In the genomic region with DNA sequence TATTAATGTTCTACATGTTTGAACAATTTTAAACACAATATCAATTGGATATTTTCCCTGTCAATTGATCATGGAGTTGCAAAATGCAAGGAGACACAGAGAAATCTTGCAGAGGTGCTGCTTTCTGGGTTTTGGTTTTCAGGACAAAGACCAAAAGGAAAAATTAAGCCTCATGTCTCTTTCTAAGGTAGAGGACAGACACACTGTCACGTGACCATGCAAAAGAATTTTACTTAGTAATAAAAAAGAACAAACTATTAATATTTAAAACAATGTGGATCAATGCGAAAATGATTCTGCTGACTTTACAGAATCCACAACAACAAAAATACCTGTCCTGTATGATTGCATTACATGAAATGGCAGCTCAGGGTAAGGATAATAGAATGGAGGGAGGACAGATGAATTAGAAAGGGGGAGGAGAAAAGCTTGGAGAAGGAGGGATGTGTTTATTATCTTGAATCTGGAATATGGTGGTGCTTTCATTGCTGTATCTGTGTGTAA, we compare ENCODE assay signal across 29 cellular contexts.
"Had no signal": no experiment of that assay in that cellular context is flagged by ENCODE, and none has a peak within 500 bp of the region (broad histone marks: within the 10 kb centered on the region; RNA-seq: fewer than 3 reads in every experiment).

No MANE protein-coding gene starts in this region.

- FAIRE-seq: urothelium cell line had no signal

- H3K4me3 ChIP-seq: stomach, suprapubic skin, testis, thoracic aorta, thyroid gland, tibial artery, tibial nerve, transverse colon, upper lobe of left lung, upper lobe of right lung, uterus, vagina had no signal

- H3K36me3 Mint-ChIP-seq: stimulated activated effector memory CD8-positive, alpha-beta T cell treated with anti-CD3 and anti-CD28 coated beads, Interleukin-12 subunit alpha, Interleukin-12 subunit beta, amount 100 ng/mL, for 72 hours; stimulated activated memory B cell treated with anti-CD40 and anti-IgM and Interleukin-4, amounts not matched to agents 10 μg/mL and 1 μg/mL and 100 μg/mL, for 72 hours; stimulated activated naive B cell treated with anti-CD40 and anti-IgM and Interleukin-4, amounts not matched to agents 10 μg/mL and 1 μg/mL and 100 μg/mL, for 72 hours; type B pancreatic cell had no signal

- H3K27me3 ChIP-seq: stomach, suprapubic skin, testis, thyroid gland, tibial artery, tibial nerve, transverse colon, upper lobe of left lung, upper lobe of right lung, uterus, vagina had no signal

- H3K27me3 Mint-ChIP-seq: stimulated activated memory B cell treated with anti-CD40 and anti-IgM and Interleukin-4, amounts not matched to agents 10 μg/mL and 1 μg/mL and 100 μg/mL, for 72 hours; stimulated activated naive B cell treated with anti-CD40 and anti-IgM and Interleukin-4, amounts not matched to agents 10 μg/mL and 1 μg/mL and 100 μg/mL, for 72 hours; stimulated activated naive CD8-positive, alpha-beta T cell treated with anti-CD3 and anti-CD28 coated beads, Interleukin-15, amount 100 ng/mL, for 72 hours; stimulated activated naive CD8-positive, alpha-beta T cell treated with anti-CD3 and anti-CD28 coated beads, Interleukin-15, Interleukin-2, amounts not matched to agents 100 ng/mL and 50 ng/mL, for 24 hours; type B pancreatic cell had no signal

- H3K4me3 Mint-ChIP-seq: stimulated activated effector memory CD8-positive, alpha-beta T cell treated with anti-CD3 and anti-CD28 coated beads, Interleukin-12 subunit alpha, Interleukin-12 subunit beta, amount 100 ng/mL, for 72 hours; stimulated activated memory B cell treated with anti-CD40 and anti-IgM and Interleukin-4, amounts not matched to agents 10 μg/mL and 1 μg/mL and 100 μg/mL, for 72 hours; stimulated activated naive B cell treated with anti-CD40 and anti-IgM and Interleukin-4, amounts not matched to agents 10 μg/mL and 1 μg/mL and 100 μg/mL, for 72 hours; stimulated activated naive CD8-positive, alpha-beta T cell treated with anti-CD3 and anti-CD28 coated beads, Interleukin-15, amount 100 ng/mL, for 72 hours; stimulated activated naive CD8-positive, alpha-beta T cell treated with anti-CD3 and anti-CD28 coated beads, Interleukin-15, Interleukin-2, amounts not matched to agents 100 ng/mL and 50 ng/mL, for 24 hours; type B pancreatic cell had no signal

- H3K4me1 Mint-ChIP-seq: stimulated activated effector memory CD8-positive, alpha-beta T cell treated with anti-CD3 and anti-CD28 coated beads, Interleukin-12 subunit alpha, Interleukin-12 subunit beta, amount 100 ng/mL, for 72 hours; stimulated activated memory B cell treated with anti-CD40 and anti-IgM and Interleukin-4, amounts not matched to agents 10 μg/mL and 1 μg/mL and 100 μg/mL, for 72 hours; stimulated activated naive B cell treated with anti-CD40 and anti-IgM and Interleukin-4, amounts not matched to agents 10 μg/mL and 1 μg/mL and 100 μg/mL, for 72 hours; stimulated activated naive CD8-positive, alpha-beta T cell treated with anti-CD3 and anti-CD28 coated beads, Interleukin-15, amount 100 ng/mL, for 72 hours had no signal

- H3K4me1 ChIP-seq: stomach, suprapubic skin, testis, thyroid gland, tibial artery, tibial nerve, transverse colon, upper lobe of left lung, upper lobe of right lung, uterus, vagina had no signal

- H3K27ac ChIP-seq: stomach, suprapubic skin, testis, thoracic aorta, thyroid gland, tibial artery, tibial nerve, transverse colon, upper lobe of left lung, upper lobe of right lung, uterus, vagina had no signal

- DNase-seq: stimulated activated CD4-positive, alpha-beta T cell treated with anti-CD3 and anti-CD28 coated beads, Interleukin-2, amount 100 ng/mL, for 48 hours; stimulated activated CD4-positive, alpha-beta T cell treated with anti-CD3 and anti-CD28 coated beads, Interleukin-4, amount 100 ng/mL, for 1 hour; stimulated activated CD4-positive, alpha-beta T cell treated with anti-CD3 and anti-CD28 coated beads, Interleukin-4, amount 100 ng/mL, for 24 hours; stimulated activated CD4-positive, alpha-beta T cell treated with anti-CD3 and anti-CD28 coated beads, Interleukin-4, amount 100 ng/mL, for 4 hours; stimulated activated CD8-positive, alpha-beta memory T cell treated with anti-CD3 and anti-CD28 coated beads, Interleukin-4, amount 100 ng/mL, for 48 hours; stimulated activated naive B cell treated with anti-CD40 and anti-IgM and Interleukin-4, amounts not matched to agents 10 μg/mL and 1 μg/mL and 100 μg/mL, for 72 hours; stimulated activated naive CD4-positive, alpha-beta T cell; stimulated activated naive CD4-positive, alpha-beta T cell treated with Interleukin-2 at 50 U/mL for 16 hours; stimulated activated naive CD8-positive, alpha-beta T cell treated with anti-CD3 and anti-CD28 coated beads, Interleukin-15, amount 100 ng/mL, for 72 hours; stimulated activated naive CD8-positive, alpha-beta T cell treated with anti-CD3 and anti-CD28 coated beads, Interleukin-15, Interleukin-2, amounts not matched to agents 100 U/mL and 50 U/mL, for 24 hours; stomach; substantia nigra; testis; thyroid gland; tibial artery; transverse colon; trophoblast cell; upper lobe of left lung; upper lobe of right lung; uterus had no signal

- ATAC-seq: stimulated activated effector memory CD8-positive, alpha-beta T cell treated with anti-CD3 and anti-CD28 coated beads, Interleukin-12 subunit alpha, Interleukin-12 subunit beta, amount 100 ng/mL, for 72 hours; stimulated activated memory B cell treated with anti-CD40 and anti-IgM and Interleukin-4, amounts not matched to agents 10 μg/mL and 1 μg/mL and 100 μg/mL, for 72 hours; stimulated activated naive B cell treated with anti-CD40 and anti-IgM and Interleukin-4, amounts not matched to agents 10 μg/mL and 1 μg/mL and 100 μg/mL, for 72 hours; stimulated activated naive CD8-positive, alpha-beta T cell treated with anti-CD3 and anti-CD28 coated beads, Interleukin-15, amount 100 ng/mL, for 72 hours; stimulated activated naive CD8-positive, alpha-beta T cell treated with anti-CD3 and anti-CD28 coated beads, Interleukin-15, Interleukin-2, amounts not matched to agents 100 U/mL and 50 U/mL, for 24 hours; upper lobe of right lung had no signal

- H3K27ac Mint-ChIP-seq: stimulated activated effector memory CD8-positive, alpha-beta T cell treated with anti-CD3 and anti-CD28 coated beads, Interleukin-12 subunit alpha, Interleukin-12 subunit beta, amount 100 ng/mL, for 72 hours; stimulated activated memory B cell treated with anti-CD40 and anti-IgM and Interleukin-4, amounts not matched to agents 10 μg/mL and 1 μg/mL and 100 μg/mL, for 72 hours; stimulated activated naive B cell treated with anti-CD40 and anti-IgM and Interleukin-4, amounts not matched to agents 10 μg/mL and 1 μg/mL and 100 μg/mL, for 72 hours; stimulated activated naive CD8-positive, alpha-beta T cell treated with anti-CD3 and anti-CD28 coated beads, Interleukin-15, amount 100 ng/mL, for 72 hours; stimulated activated naive CD8-positive, alpha-beta T cell treated with anti-CD3 and anti-CD28 coated beads, Interleukin-15, Interleukin-2, amounts not matched to agents 100 ng/mL and 50 ng/mL, for 24 hours; type B pancreatic cell had no signal

- H3K36me3 ChIP-seq: stomach, suprapubic skin, thoracic aorta, thyroid gland, tibial artery, tibial nerve, transverse colon, upper lobe of left lung, upper lobe of right lung, uterus, vagina had no signal

- H3K9me3 ChIP-seq: testis, thoracic aorta, thyroid gland, upper lobe of right lung, uterus, vagina had no signal
